17 cellular contexts compared by ENCODE assay signal in genomic region chr2:136323935-136324334, GRCh38.
DNase-seq lines count a peak whose midpoint lies in the region; ATAC-seq and TF ChIP-seq lines count a peak whose summit lies in the region.
"Had no signal": no experiment of that assay in that cellular context is flagged by ENCODE, and none has a peak within 500 bp of the region (broad histone marks: within the 10 kb centered on the region; RNA-seq: fewer than 3 reads in every experiment).

No MANE protein-coding gene starts in this region.

- POLR2A ChIA-PET in PC-3 (lab: Charles Lee; ENCODE audit: unreplicated experiment), result no interaction called here
- POLR2A ChIA-PET in activated naive CD8-positive, alpha-beta T cell treated with anti-CD3 and anti-CD28 coated beads, Interleukin-2, amount 10 ng/mL, durations not matched to agents 7 days and 5 days (lab: Charles Lee), result no interaction called here

- no peaks in the 10 kb centered on the region for H4K20me1 ChIP-seq in PC-3 (ENCODE audit: low read length)

- peak overlapping the region; percentile 9 for H3K4me3 Mint-ChIP-seq in activated naive CD4-positive, alpha-beta T cell treated with anti-CD3 and anti-CD28 coated beads, Interleukin-2, amount 50 U/mL, for 24 hours
- peak overlapping the region; percentile 64 for H3K4me3 Mint-ChIP-seq in activated naive CD8-positive, alpha-beta T cell treated with anti-CD3 and anti-CD28 coated beads, Interleukin-2, amount 10 ng/mL, durations not matched to agents 7 days and 5 days
- H3K4me3 Mint-ChIP-seq in stimulated activated naive B cell treated with anti-CD40 and anti-IgM and Interleukin-4, amounts not matched to agents 10 μg/mL and 1 μg/mL and 100 μg/mL, for 72 hours, result peak overlapping the region; percentile 56 to 58
- H3K4me3 Mint-ChIP-seq: neural crest cell had no signal

- no peak for DNase-seq in activated naive CD4-positive, alpha-beta T cell treated with anti-CD3 and anti-CD28 coated beads, Interleukin-2, amount 50 U/mL, for 16 hours
- DNase-seq in PC-3 (no peak), HUDEP-2 (lab: John Stamatoyannopoulos, UW; ENCODE audit: unreplicated experiment in 76 of 76) (no peak), anterior cingulate cortex (lab: John Stamatoyannopoulos, UW) (no peak)
- no peak for DNase-seq in activated naive CD8-positive, alpha-beta T cell treated with anti-CD3 and anti-CD28 coated beads, Interleukin-2, amount 10 ng/mL, durations not matched to agents 7 days and 5 days
- no peak for DNase-seq in stimulated activated naive B cell treated with anti-CD40 and anti-IgM and Interleukin-4, amounts not matched to agents 10 μg/mL and 1 μg/mL and 100 μg/mL, for 72 hours
- DNase-seq: activated CD8-positive, alpha-beta memory T cell treated with anti-CD3 and anti-CD28 coated beads for 24 hours; GDM1; heart right ventricle; mammary epithelial cell; NCI-H524 treated with DMSO at 0.1 percent for 48 hours; retina; SK-N-SH had no signal

- peaks cover 23% of the 10 kb centered on the region for H3K27me3 ChIP-seq in PC-3 (ENCODE audit: low read length)
- H3K27me3 ChIP-seq: cardiac muscle cell, heart right ventricle had no signal

- H3K27me3 Mint-ChIP-seq in activated naive CD4-positive, alpha-beta T cell treated with anti-CD3 and anti-CD28 coated beads, Interleukin-2, amount 50 U/mL, for 24 hours, result no peaks in the 10 kb centered on the region
- peaks cover 2% of the 10 kb centered on the region for H3K27me3 Mint-ChIP-seq in activated naive CD8-positive, alpha-beta T cell treated with anti-CD3 and anti-CD28 coated beads, Interleukin-2, amount 10 ng/mL, durations not matched to agents 7 days and 5 days
- H3K27me3 Mint-ChIP-seq in stimulated activated naive B cell treated with anti-CD40 and anti-IgM and Interleukin-4, amounts not matched to agents 10 μg/mL and 1 μg/mL and 100 μg/mL, for 72 hours, result no peaks in the 10 kb centered on the region

- H3K9ac ChIP-seq in PC-3 (ENCODE audit: low read length), result no peak overlapping the region
- H3K9ac ChIP-seq: SK-N-SH had no signal

- no peaks in the 10 kb centered on the region for H3F3A ChIP-seq in PC-3 (ENCODE audit: low read length, unreplicated experiment)

- H3K4me2 ChIP-seq in PC-3 (ENCODE audit: low read length), result peak overlapping the region; percentile 44
- H3K4me2 ChIP-seq: SK-N-SH had no signal

- no peak overlapping the region for H3K27ac Mint-ChIP-seq in activated naive CD4-positive, alpha-beta T cell treated with anti-CD3 and anti-CD28 coated beads, Interleukin-2, amount 50 U/mL, for 24 hours
- H3K27ac Mint-ChIP-seq in activated naive CD8-positive, alpha-beta T cell treated with anti-CD3 and anti-CD28 coated beads, Interleukin-2, amount 10 ng/mL, durations not matched to agents 7 days and 5 days, result peak overlapping the region; percentile 79
- H3K27ac Mint-ChIP-seq in stimulated activated naive B cell treated with anti-CD40 and anti-IgM and Interleukin-4, amounts not matched to agents 10 μg/mL and 1 μg/mL and 100 μg/mL, for 72 hours, result peak overlapping the region; percentile 28

- TF ChIP-seq CTCF in PC-3 (conservative IDR thresholded peaks at IDR 0.05; ENCODE audit: low read depth, low read length), result no peak

- no peak overlapping the region for H2AFZ ChIP-seq in PC-3 (ENCODE audit: low read length)

- CTCF ChIA-PET in PC-3 (lab: Charles Lee), result no interaction called here

- H3K36me3 Mint-ChIP-seq in activated naive CD4-positive, alpha-beta T cell treated with anti-CD3 and anti-CD28 coated beads, Interleukin-2, amount 50 U/mL, for 24 hours, result no peaks in the 10 kb centered on the region
- H3K36me3 Mint-ChIP-seq in activated naive CD8-positive, alpha-beta T cell treated with anti-CD3 and anti-CD28 coated beads, Interleukin-2, amount 10 ng/mL, durations not matched to agents 7 days and 5 days, result peaks cover 12% of the 10 kb centered on the region
- peaks cover 0 to 3% of the 10 kb centered on the region in 2 donors for H3K36me3 Mint-ChIP-seq in stimulated activated naive B cell treated with anti-CD40 and anti-IgM and Interleukin-4, amounts not matched to agents 10 μg/mL and 1 μg/mL and 100 μg/mL, for 72 hours

- H3K27ac ChIP-seq in PC-3 (ENCODE audit: low read length), result no peak overlapping the region
- H3K27ac ChIP-seq: cardiac muscle cell had no signal

- no peaks in the 10 kb centered on the region for H3K9me3 ChIP-seq in PC-3 (ENCODE audit: low read length)
- H3K9me3 ChIP-seq: heart right ventricle, SK-N-SH had no signal

- no peaks in the 10 kb centered on the region for H3K9me3 Mint-ChIP-seq in activated naive CD4-positive, alpha-beta T cell treated with anti-CD3 and anti-CD28 coated beads, Interleukin-2, amount 50 U/mL, for 24 hours
- H3K9me3 Mint-ChIP-seq in activated naive CD8-positive, alpha-beta T cell treated with anti-CD3 and anti-CD28 coated beads, Interleukin-2, amount 10 ng/mL, durations not matched to agents 7 days and 5 days, result peaks cover 3% of the 10 kb centered on the region
- H3K9me3 Mint-ChIP-seq in stimulated activated naive B cell treated with anti-CD40 and anti-IgM and Interleukin-4, amounts not matched to agents 10 μg/mL and 1 μg/mL and 100 μg/mL, for 72 hours, result peaks cover 0 to 1% of the 10 kb centered on the region in 2 donors
- H3K9me3 Mint-ChIP-seq: neural crest cell had no signal

- no peaks in the 10 kb centered on the region for H3K9me2 ChIP-seq in PC-3 (replicated peaks; ENCODE audit: low read length)
- H3K9me2 ChIP-seq: SK-N-SH had no signal

- H3K4me1 ChIP-seq in PC-3 (ENCODE audit: insufficient read depth, low read length), result peaks cover 6% of the 10 kb centered on the region; the same call in 1 of the 2 replicates

- no TSS peak for BruUV-seq in PC-3 (replicated peaks; lab: Mats Ljungman, UMichigan)

- H3K4me1 Mint-ChIP-seq in activated naive CD4-positive, alpha-beta T cell treated with anti-CD3 and anti-CD28 coated beads, Interleukin-2, amount 50 U/mL, for 24 hours, result peaks cover 76% of the 10 kb centered on the region
- H3K4me1 Mint-ChIP-seq in activated naive CD8-positive, alpha-beta T cell treated with anti-CD3 and anti-CD28 coated beads, Interleukin-2, amount 10 ng/mL, durations not matched to agents 7 days and 5 days, result peaks cover 48% of the 10 kb centered on the region
- H3K4me1 Mint-ChIP-seq in stimulated activated naive B cell treated with anti-CD40 and anti-IgM and Interleukin-4, amounts not matched to agents 10 μg/mL and 1 μg/mL and 100 μg/mL, for 72 hours, result peaks cover 51 to 65% of the 10 kb centered on the region in 2 donors

- H3K79me2 ChIP-seq in PC-3 (ENCODE audit: low read length), result no peaks in the 10 kb centered on the region

- H3K36me3 ChIP-seq in PC-3 (ENCODE audit: low read depth, low read length), result no peaks in the 10 kb centered on the region
- H3K36me3 ChIP-seq: cardiac muscle cell, heart right ventricle had no signal

- H3K4me3 ChIP-seq in PC-3 (ENCODE audit: low read length), result no peak overlapping the region
- H3K4me3 ChIP-seq: cardiac muscle cell, heart right ventricle had no signal

- no peak for ATAC-seq in PC-3
- ATAC-seq in activated naive CD8-positive, alpha-beta T cell treated with anti-CD3 and anti-CD28 coated beads, Interleukin-2, amount 10 ng/mL, durations not matched to agents 7 days and 5 days (ENCODE audit: low read depth), result no peak
- no peak for ATAC-seq in stimulated activated naive B cell treated with anti-CD40 and anti-IgM and Interleukin-4, amounts not matched to agents 10 μg/mL and 1 μg/mL and 100 μg/mL, for 72 hours (replicated peaks)
- ATAC-seq in HG02571 (IDR thresholded peaks at IDR 0.05; ENCODE audit: unreplicated experiment), result no peak
- ATAC-seq: heart right ventricle had no signal

- intact Hi-C loops in PC-3 (cut with micrococcal nuclease), result no loop called here

Comparison
In these comparisons a context has a peak if more than half of its experiments do, and no peak if none do; other contexts are left out.
1. H3K4me3 Mint-ChIP-seq: peak in every context shown above with its lines; median percentile 64 in activated naive CD8-positive, alpha-beta T cell treated with anti-CD3 and anti-CD28 coated beads, Interleukin-2, amount 10 ng/mL, durations not matched to agents 7 days and 5 days; 57 in stimulated activated naive B cell treated with anti-CD40 and anti-IgM and Interleukin-4, amounts not matched to agents 10 μg/mL and 1 μg/mL and 100 μg/mL, for 72 hours; 9 in activated naive CD4-positive, alpha-beta T cell treated with anti-CD3 and anti-CD28 coated beads, Interleukin-2, amount 50 U/mL, for 24 hours.